27 cellular contexts compared by ENCODE assay signal in the genomic region with DNA sequence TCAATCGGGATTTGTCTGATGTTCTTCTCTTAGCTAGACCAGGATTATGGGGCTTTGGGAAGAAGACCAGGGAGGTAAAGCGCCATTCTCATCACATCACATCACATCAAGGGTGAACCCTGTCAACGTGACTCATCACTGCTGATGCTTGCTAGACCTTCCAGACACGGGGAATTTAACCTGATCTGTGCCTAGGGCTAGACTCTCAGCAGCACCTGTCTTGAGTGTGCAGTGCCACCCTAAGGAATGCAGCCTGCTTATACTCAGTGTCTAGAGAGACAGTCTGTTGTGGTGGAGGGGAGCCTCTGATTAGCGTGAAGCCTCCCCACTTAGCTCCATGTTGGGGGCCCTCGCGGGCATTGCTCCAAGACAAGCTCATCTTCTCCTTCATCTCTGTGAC.
"Had no signal": no experiment of that assay in that cellular context is flagged by ENCODE, and none has a peak within 500 bp of the region (broad histone marks: within the 10 kb centered on the region; RNA-seq: fewer than 3 reads in every experiment).

No MANE protein-coding gene starts in this region.

- H3K4me3 ChIP-seq: Peyer's patch had no signal

- H3K36me3 ChIP-seq: brain microvascular endothelial cell, Peyer's patch had no signal

- H3K27ac Mint-ChIP-seq: activated CD8-positive, alpha-beta T cell treated with anti-CD3 and anti-CD28 coated beads, Interleukin-2, amount 10 ng/mL, durations not matched to agents 7 days and 5 days; activated naive CD4-positive, alpha-beta T cell treated with anti-CD3 and anti-CD28 coated beads, Interleukin-2, amount 50 U/mL, for 24 hours; activated naive CD8-positive, alpha-beta T cell treated with anti-CD3 and anti-CD28 coated beads, Interleukin-2, amount 50 U/mL, for 24 hours; activated T-cell treated with anti-CD3 and anti-CD28 coated beads, Interleukin-2, amount 50 U/mL, for 24 hours; activated T-helper 1 cell treated with anti-CD3 and anti-CD28 coated beads, Interleukin-12 subunit alpha, Interleukin-12 subunit beta, Interleukin-2, Interleukin-4 antibody, amounts not matched to agents 30 ng/mL and 10 ng/mL and 1 ng/mL, durations not matched to agents 14 hours and 24 hours and 36 hours; T-helper 1 cell treated with Interleukin-12 subunit alpha and Interleukin-12 subunit beta and Interleukin-4 antibody, amounts not matched to agents 30 μg/mL and 1 μg/mL, for 36 hours; WTC11 had no signal

- H3K9me3 Mint-ChIP-seq: activated naive CD4-positive, alpha-beta T cell treated with anti-CD3 and anti-CD28 coated beads, Interleukin-2, amount 50 U/mL, for 24 hours; activated naive CD8-positive, alpha-beta T cell treated with anti-CD3 and anti-CD28 coated beads, Interleukin-2, amount 50 U/mL, for 24 hours; activated T-cell treated with anti-CD3 and anti-CD28 coated beads, Interleukin-2, amount 50 U/mL, for 24 hours; activated T-helper 1 cell treated with anti-CD3 and anti-CD28 coated beads, Interleukin-12 subunit alpha, Interleukin-12 subunit beta, Interleukin-2, Interleukin-4 antibody, amounts not matched to agents 30 ng/mL and 10 ng/mL and 1 ng/mL, durations not matched to agents 14 hours and 24 hours and 36 hours; T-helper 1 cell treated with Interleukin-12 subunit alpha and Interleukin-12 subunit beta and Interleukin-4 antibody, amounts not matched to agents 30 μg/mL and 1 μg/mL, for 36 hours; WTC11 had no signal

- H3K4me1 Mint-ChIP-seq: activated naive CD4-positive, alpha-beta T cell treated with anti-CD3 and anti-CD28 coated beads, Interleukin-2, amount 50 U/mL, for 24 hours; activated naive CD8-positive, alpha-beta T cell treated with anti-CD3 and anti-CD28 coated beads, Interleukin-2, amount 50 U/mL, for 24 hours had no signal

- FAIRE-seq: astrocyte had no signal

- DNase-seq: activated CD4-positive, alpha-beta T cell treated with anti-CD3 and anti-CD28 coated beads for 48 hours; activated CD4-positive, alpha-beta T cell treated with anti-CD3 and anti-CD28 coated beads, Interleukin-2, amount 50 U/mL, for 4 hours; activated CD4-positive, CD25-positive, alpha-beta regulatory T cell treated with anti-CD3 and anti-CD28 coated beads, Interleukin-2, amount 50 U/mL, for 72 hours; activated CD8-positive, alpha-beta T cell treated with anti-CD3 and anti-CD28 coated beads, Interleukin-2, amount 10 ng/mL, durations not matched to agents 7 days and 5 days; activated effector memory CD4-positive, alpha-beta T cell treated with Interleukin-2 at 50 U/mL for 16 hours; activated naive CD4-positive, alpha-beta T cell; activated naive CD8-positive, alpha-beta T cell treated with anti-CD3 and anti-CD28 coated beads, Interleukin-2, amount 50 U/mL, for 24 hours; activated T-cell treated with anti-CD3 and anti-CD28 coated beads, Interleukin-2, amount 50 U/mL, for 24 hours; amygdala; brain microvascular endothelial cell; caudate nucleus; MM.1S; NCI-H1105; NCI-H1436; NCI-H1694 treated with DMSO at 0.1 percent for 48 hours; NCI-H2029 treated with DMSO at 0.1 percent for 48 hours; NCI-H345; NCI-H510A; NCI-H526 treated with DMSO at 0.1 percent for 48 hours; NK-92 treated with Interleukin-12 subunit alpha and Interleukin-12 subunit beta, amount 100 ng/mL, for 24 hours; Peyer's patch; SHP77 treated with DMSO at 0.1 percent for 48 hours had no signal

- H3K4me1 ChIP-seq: Peyer's patch had no signal

- H3K27me3 Mint-ChIP-seq: activated naive CD4-positive, alpha-beta T cell treated with anti-CD3 and anti-CD28 coated beads, Interleukin-2, amount 50 U/mL, for 24 hours; activated T-cell treated with anti-CD3 and anti-CD28 coated beads, Interleukin-2, amount 50 U/mL, for 24 hours had no signal

- H3K27me3 ChIP-seq: brain microvascular endothelial cell, Peyer's patch had no signal

- H3K4me3 Mint-ChIP-seq: activated CD8-positive, alpha-beta T cell treated with anti-CD3 and anti-CD28 coated beads, Interleukin-2, amount 10 ng/mL, durations not matched to agents 7 days and 5 days; activated naive CD4-positive, alpha-beta T cell treated with anti-CD3 and anti-CD28 coated beads, Interleukin-2, amount 50 U/mL, for 24 hours; activated naive CD8-positive, alpha-beta T cell treated with anti-CD3 and anti-CD28 coated beads, Interleukin-2, amount 50 U/mL, for 24 hours; activated T-cell treated with anti-CD3 and anti-CD28 coated beads, Interleukin-2, amount 50 U/mL, for 24 hours; activated T-helper 1 cell treated with anti-CD3 and anti-CD28 coated beads, Interleukin-12 subunit alpha, Interleukin-12 subunit beta, Interleukin-2, Interleukin-4 antibody, amounts not matched to agents 30 ng/mL and 10 ng/mL and 1 ng/mL, durations not matched to agents 14 hours and 24 hours and 36 hours; T-helper 1 cell treated with Interleukin-12 subunit alpha and Interleukin-12 subunit beta and Interleukin-4 antibody, amounts not matched to agents 30 μg/mL and 1 μg/mL, for 36 hours; WTC11 had no signal

- H3K27ac ChIP-seq: brain microvascular endothelial cell, Peyer's patch had no signal

- H3K9me3 ChIP-seq: Peyer's patch had no signal

- H3K36me3 Mint-ChIP-seq: activated naive CD4-positive, alpha-beta T cell treated with anti-CD3 and anti-CD28 coated beads, Interleukin-2, amount 50 U/mL, for 24 hours; WTC11 had no signal
